In genomic region chr17:66476014-66476413, GRCh38 we compare ENCODE assay signal across 13 cellular contexts.
"Had no signal": no experiment of that assay in that cellular context is flagged by ENCODE, and none has a peak within 500 bp of the region (broad histone marks: within the 10 kb centered on the region; RNA-seq: fewer than 3 reads in every experiment).

No MANE protein-coding gene starts in this region.

- H3K4me3 Mint-ChIP-seq: naive thymus-derived CD4-positive, alpha-beta T cell; neural progenitor cell had no signal

- H3K27ac Mint-ChIP-seq: neural progenitor cell had no signal

- H3K36me3 ChIP-seq: esophagus squamous epithelium, neural progenitor cell, sigmoid colon, upper lobe of right lung had no signal

- H3K79me2 ChIP-seq: parathyroid adenoma had no signal

- H3K27ac ChIP-seq: esophagus squamous epithelium, neural progenitor cell, parathyroid adenoma, sigmoid colon, upper lobe of right lung had no signal

- H3K4me1 ChIP-seq: parathyroid adenoma, upper lobe of right lung had no signal

- H3K9me3 Mint-ChIP-seq: neural progenitor cell had no signal

- H3K9me3 ChIP-seq: esophagus squamous epithelium, sigmoid colon, upper lobe of right lung had no signal

- H3K4me2 ChIP-seq: neural progenitor cell had no signal

- H2AFZ ChIP-seq: neural progenitor cell, parathyroid adenoma had no signal

- DNase-seq: activated CD4-positive, CD25-positive, alpha-beta regulatory T cell; activated naive CD4-positive, alpha-beta T cell treated with anti-CD3 and anti-CD28 coated beads, Interleukin-2, amount 50 U/mL, for 16 hours; cerebellar nuclear complex; dermis blood vessel endothelial cell; effector memory CD4-positive, alpha-beta T cell; esophagus squamous epithelium; mesendoderm; naive thymus-derived CD4-positive, alpha-beta T cell; sigmoid colon; stimulated activated naive CD4-positive, alpha-beta T cell; upper lobe of right lung had no signal

- H3K36me3 Mint-ChIP-seq: neural progenitor cell had no signal

- H3K27me3 Mint-ChIP-seq: naive thymus-derived CD4-positive, alpha-beta T cell had no signal

- H3K4me3 ChIP-seq: esophagus squamous epithelium, neural progenitor cell, sigmoid colon, upper lobe of right lung had no signal

- H3K27me3 ChIP-seq: esophagus squamous epithelium, neural progenitor cell, sigmoid colon, upper lobe of right lung had no signal
